8 cellular contexts compared by ENCODE assay signal in the genomic region with DNA sequence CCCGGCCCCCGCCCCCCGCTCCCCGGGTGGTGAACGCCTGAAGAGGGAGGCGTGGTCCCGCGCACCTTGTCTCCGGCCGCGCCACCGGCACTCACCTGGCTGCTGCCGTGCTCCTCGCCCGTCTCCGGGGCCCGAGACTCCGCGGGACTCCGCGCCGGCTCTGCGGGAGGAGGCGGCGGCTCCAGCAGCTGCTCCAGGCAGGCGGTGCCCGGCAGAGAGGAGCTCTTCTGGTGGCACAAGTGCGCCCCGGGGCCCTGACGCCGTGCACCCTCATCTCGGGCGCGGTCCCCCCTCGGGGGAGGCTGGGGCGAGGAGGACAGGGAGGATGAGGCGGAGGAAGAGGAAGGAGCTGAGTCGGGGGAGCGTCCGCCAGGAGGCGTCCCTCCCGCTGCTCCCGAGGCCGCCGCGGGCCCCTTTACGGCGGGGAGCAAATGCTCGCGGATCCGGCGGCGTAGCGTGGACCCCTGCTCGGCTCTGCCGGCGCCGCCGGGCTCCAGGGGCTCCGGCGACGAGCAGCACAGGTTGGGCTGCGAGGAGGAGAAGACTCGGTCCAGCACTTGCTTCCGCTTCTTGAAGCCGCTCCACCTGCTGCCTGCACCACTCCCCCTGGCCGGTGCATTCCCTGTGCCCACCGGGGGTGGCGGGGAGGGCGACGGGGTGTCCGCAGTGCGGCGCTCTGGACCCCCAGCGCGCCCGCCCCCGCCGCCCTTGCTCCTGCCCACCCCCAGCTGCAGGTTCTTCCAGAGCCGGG. TPM values are rescaled to one million over a fixed set of nuclear protein-coding genes. Genes with fewer than 3 reads are reported as not detected.
DNase-seq lines count a peak whose midpoint lies in the region; ATAC-seq and TF ChIP-seq lines count a peak whose summit lies in the region.

No MANE protein-coding gene starts in this region.

- TF ChIP-seq CTCF in HFF-Myc (IDR thresholded peaks at IDR 0.05; ENCODE audit: low read depth, low read length, missing control alignments) (peak; percentile 50), progenitor cell of endocrine pancreas (IDR thresholded peaks at IDR 0.05; ENCODE audit: unreplicated experiment) (peak; percentile 57)

- peaks cover 0 to 5% of the 10 kb centered on the region in 2 donors for H3K36me3 Mint-ChIP-seq in activated naive CD4-positive, alpha-beta T cell treated with anti-CD3 and anti-CD28 coated beads, Interleukin-2, amount 50 U/mL, for 72 hours
- no peaks in the 10 kb centered on the region for H3K36me3 Mint-ChIP-seq in progenitor cell of endocrine pancreas (ENCODE audit: insufficient read depth)

- ATAC-seq in activated naive CD4-positive, alpha-beta T cell treated with anti-CD3 and anti-CD28 coated beads, Interleukin-2, amount 50 U/mL, for 72 hours = peak; percentile 65 to 76
- peak; percentile 54 to 74 for ATAC-seq in left cardiac atrium
- ATAC-seq in HG02970 (IDR thresholded peaks at IDR 0.05; ENCODE audit: low FRiP score, unreplicated experiment) = no peak

- intact Hi-C loops in left cardiac atrium (cut with DNase I) = no loop called here

- peaks cover 67% of the 10 kb centered on the region for H3K27me3 Mint-ChIP-seq in progenitor cell of endocrine pancreas

- H3K4me1 Mint-ChIP-seq in progenitor cell of endocrine pancreas (ENCODE audit: low read depth) = peaks cover 6% of the 10 kb centered on the region

- peak overlapping the region; percentile 67 for H3K4me3 Mint-ChIP-seq in progenitor cell of endocrine pancreas (ENCODE audit: low read depth)

- peak overlapping the region; percentile 31 for H3K4me3 ChIP-seq in HFF-Myc (replicated peaks; ENCODE audit: low read depth, low read length)

- no peaks in the 10 kb centered on the region for H3K9me3 Mint-ChIP-seq in activated naive CD4-positive, alpha-beta T cell treated with anti-CD3 and anti-CD28 coated beads, Interleukin-2, amount 50 U/mL, for 72 hours
- no peaks in the 10 kb centered on the region for H3K9me3 Mint-ChIP-seq in progenitor cell of endocrine pancreas (ENCODE audit: low read depth)

- no peak overlapping the region for H3K27ac Mint-ChIP-seq in activated naive CD4-positive, alpha-beta T cell treated with anti-CD3 and anti-CD28 coated beads, Interleukin-2, amount 50 U/mL, for 72 hours
- no peak overlapping the region for H3K27ac Mint-ChIP-seq in progenitor cell of endocrine pancreas

- peak in 1 of 2 donors; percentile 36 for DNase-seq in activated naive CD4-positive, alpha-beta T cell treated with anti-CD3 and anti-CD28 coated beads, Interleukin-2, amount 50 U/mL, for 72 hours (ENCODE audit: low spot score in 2 of 2)
- no peak for DNase-seq in activated naive CD4-positive, alpha-beta T cell (lab: John Stamatoyannopoulos, UW)
- DNase-seq in HFF-Myc (ENCODE audit: extremely low read depth, low read depth) = no peak
- DNase-seq in NCI-H128 (lab: John Stamatoyannopoulos, UW; ENCODE audit: unreplicated experiment) = peak; percentile 6
- peak; percentile 28 for DNase-seq in activated T-cell treated with anti-CD3 and anti-CD28 coated beads, Interleukin-2, amount 50 U/mL, for 1 hour
- DNase-seq in left cardiac atrium = no peak
- peak; percentile 53 for DNase-seq in progenitor cell of endocrine pancreas (ENCODE audit: low spot score, unreplicated experiment)

RNA-seq across cellular contexts. Expression of gene MCTP1, which starts 1.0 kb away (rescaled TPM):
- total RNA-seq in activated naive CD4-positive, alpha-beta T cell treated with anti-CD3 and anti-CD28 coated beads, Interleukin-2, amount 50 U/mL, for 72 hours = under 1 TPM; 0.87 to 0.93 TPM
- 10 to 100 TPM; 13.4 to 16.1 TPM for total RNA-seq in left cardiac atrium
- total RNA-seq in progenitor cell of endocrine pancreas = 1.7 and 2.1 TPM in 2 replicates

Comparison
In these comparisons a context has a peak if more than half of its experiments do, and no peak if none do; other contexts are left out.
1. DNase-seq: peak in NCI-H128 (single experiment), activated T-cell treated with anti-CD3 and anti-CD28 coated beads, Interleukin-2, amount 50 U/mL, for 1 hour (single experiment) and progenitor cell of endocrine pancreas (single experiment); none in activated naive CD4-positive, alpha-beta T cell (0 of 4), HFF-Myc (single experiment) and left cardiac atrium (single experiment).